8 cellular contexts compared by ENCODE assay signal in the genomic region with DNA sequence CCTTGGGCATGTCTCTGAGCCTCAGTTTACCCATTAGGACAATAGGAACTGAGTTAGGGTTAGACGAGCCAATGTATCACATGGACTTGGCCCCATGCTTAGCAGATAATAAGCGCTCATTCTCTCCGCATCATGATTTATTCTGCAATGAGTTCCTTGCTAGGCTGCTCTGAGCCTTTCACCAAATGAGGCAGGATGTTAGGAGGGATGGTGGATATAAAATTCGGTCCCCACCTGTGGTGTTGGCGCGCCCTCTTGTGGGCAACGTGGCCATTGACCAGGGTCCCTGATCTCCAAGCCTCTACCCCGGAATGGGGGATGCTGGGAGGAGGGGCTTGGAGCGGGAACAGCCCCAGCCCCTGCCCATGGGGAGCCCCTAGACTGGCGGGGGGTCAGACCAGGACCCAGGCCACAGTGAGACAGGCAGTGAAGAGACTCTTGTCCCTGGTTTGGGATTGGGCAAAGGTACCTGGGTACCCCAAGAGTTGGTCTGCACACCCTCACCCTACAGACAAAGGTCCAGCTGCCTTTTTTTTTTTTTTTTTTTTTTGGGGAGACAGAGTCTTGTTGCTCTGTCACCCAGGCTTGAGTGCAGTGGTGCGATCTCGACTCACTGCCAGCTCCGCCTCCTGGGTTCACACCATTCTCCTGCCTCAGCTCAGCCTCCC. TPM values are rescaled to one million over a fixed set of nuclear protein-coding genes. Genes with fewer than 3 reads are reported as not detected.
DNase-seq lines count a peak whose midpoint lies in the region; ATAC-seq and TF ChIP-seq lines count a peak whose summit lies in the region.

No MANE protein-coding gene starts in this region.

- H3K4me1 Mint-ChIP-seq in activated T-helper 17 cell treated with anti-CD3 and anti-CD28 coated beads, Interleukin-2, amount 50 U/mL, for 72 hours: peaks cover 13% of the 10 kb centered on the region

- no peaks in the 10 kb centered on the region for H3K27me3 Mint-ChIP-seq in activated T-helper 17 cell treated with anti-CD3 and anti-CD28 coated beads, Interleukin-2, amount 50 U/mL, for 72 hours

- H3K27ac ChIP-seq in neutrophil: no peak overlapping the region

- H3K9me3 ChIP-seq in neutrophil: no peaks in the 10 kb centered on the region

- H3K27ac Mint-ChIP-seq in activated T-helper 17 cell treated with anti-CD3 and anti-CD28 coated beads, Interleukin-2, amount 50 U/mL, for 72 hours: no peak overlapping the region

- ATAC-seq in activated T-helper 17 cell treated with anti-CD3 and anti-CD28 coated beads, Interleukin-2, amount 50 U/mL, for 72 hours (replicated peaks): peak; percentile 91
- no peak for ATAC-seq in GM18520 (IDR thresholded peaks at IDR 0.05; ENCODE audit: unreplicated experiment)

- H3K36me3 ChIP-seq in neutrophil: no peaks in the 10 kb centered on the region

- H3K4me3 Mint-ChIP-seq in activated T-helper 17 cell treated with anti-CD3 and anti-CD28 coated beads, Interleukin-2, amount 50 U/mL, for 72 hours: no peak overlapping the region

- DNase-seq in Daoy (ENCODE audit: low read depth) (peak; percentile 85), LHCN-M2 (ENCODE audit: low read depth) (peak; percentile 63), SHP77 (lab: John Stamatoyannopoulos, UW) (peak; percentile 65 to 69), fibroblast of the aortic adventitia (ENCODE audit: low read depth) (peak; percentile 80), superior temporal gyrus (ENCODE audit: extremely low spot score) (peak; percentile 92)

- no peaks in the 10 kb centered on the region for H3K27me3 ChIP-seq in neutrophil

- peaks cover 23% of the 10 kb centered on the region for H3K36me3 Mint-ChIP-seq in activated T-helper 17 cell treated with anti-CD3 and anti-CD28 coated beads, Interleukin-2, amount 50 U/mL, for 72 hours (ENCODE audit: low read depth)

- TF ChIP-seq CTCF in fibroblast of the aortic adventitia (IDR thresholded peaks at IDR 0.05; ENCODE audit: insufficient read depth, low read length) (peak; percentile 94), neutrophil (IDR thresholded peaks at IDR 0.05) (peak; percentile 91)

- no peaks in the 10 kb centered on the region for H3K4me1 ChIP-seq in neutrophil (ENCODE audit: control insufficient read depth in 1 of 2, insufficient read depth in 1 of 2, low read depth in 1 of 2, low read length in 1 of 2)

- H3K9me3 Mint-ChIP-seq in activated T-helper 17 cell treated with anti-CD3 and anti-CD28 coated beads, Interleukin-2, amount 50 U/mL, for 72 hours: no peaks in the 10 kb centered on the region

- no peak overlapping the region for H3K4me3 ChIP-seq in fibroblast of the aortic adventitia (ENCODE audit: low read depth, low read length)
- no peak overlapping the region for H3K4me3 ChIP-seq in neutrophil (ENCODE audit: low read depth in 1 of 2, low read length in 1 of 2)

RNA-seq across cellular contexts. Expression of a gene that starts 43.9 kb away (rescaled TPM):
- total RNA-seq in Daoy (2014; rRNA removed; shearing (Covaris generic)): 12.1 and 14.6 TPM in 2 replicates
- not detected in 2 replicates for total RNA-seq in LHCN-M2 (2014; rRNA removed)
- not detected for polyA plus RNA-seq in LHCN-M2 (2012)
- total RNA-seq in activated T-helper 17 cell treated with anti-CD3 and anti-CD28 coated beads, Interleukin-2, amount 50 U/mL, for 72 hours: 10 to 100 TPM; 14.7 to 33.0 TPM
- total RNA-seq in fibroblast of the aortic adventitia (ENCODE audit: low replicate concordance): 2.1 and 14.1 TPM in 2 replicates

RNA-seq across cellular contexts. Expression of a gene that starts 55.1 kb away (rescaled TPM):
- total RNA-seq in Daoy (2014; rRNA removed; shearing (Covaris generic)): 108 TPM in 2 replicates
- total RNA-seq in LHCN-M2 (2014; rRNA removed) (157 and 165 TPM in 2 replicates), fibroblast of the aortic adventitia (ENCODE audit: low replicate concordance) (40.1 and 66.0 TPM in 2 replicates)
- 38.7 TPM for polyA plus RNA-seq in LHCN-M2 (2012)
- total RNA-seq in activated T-helper 17 cell treated with anti-CD3 and anti-CD28 coated beads, Interleukin-2, amount 50 U/mL, for 72 hours: 10 to 100 TPM; 49.0 to 87.8 TPM
